Comparison of ENCODE assay signal across 8 cellular contexts in genomic region chr1:193059282-193060225, GRCh38. TPM values are rescaled to one million over a fixed set of nuclear protein-coding genes. Genes with fewer than 3 reads are reported as not detected.
DNase-seq lines count a peak whose midpoint lies in the region; TF ChIP-seq lines count a peak whose summit lies in the region.

TSS of gene RO60 (plus strand) at chr1:193059612. CDS start at chr1:193069055, 9,443 bp downstream.
A gene with protein sequence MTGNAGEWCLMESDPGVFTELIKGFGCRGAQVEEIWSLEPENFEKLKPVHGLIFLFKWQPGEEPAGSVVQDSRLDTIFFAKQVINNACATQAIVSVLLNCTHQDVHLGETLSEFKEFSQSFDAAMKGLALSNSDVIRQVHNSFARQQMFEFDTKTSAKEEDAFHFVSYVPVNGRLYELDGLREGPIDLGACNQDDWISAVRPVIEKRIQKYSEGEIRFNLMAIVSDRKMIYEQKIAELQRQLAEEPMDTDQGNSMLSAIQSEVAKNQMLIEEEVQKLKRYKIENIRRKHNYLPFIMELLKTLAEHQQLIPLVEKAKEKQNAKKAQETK (minus strand): TSS chr1:193059360. CDS start chr1:193059260, 100 bp downstream.

- H3K4me1 ChIP-seq in neuronal stem cell (ENCODE audit: control insufficient read depth in 2 of 2, insufficient read depth in 1 of 2, low read depth in 1 of 2, low read length in 2 of 2) = peaks cover 0 to 5% of the 10 kb centered on the region in 2 donors

- H2BK120ac ChIP-seq in neuronal stem cell (ENCODE audit: low read depth, low read length) = peak within 1 kb of the TSS; percentile 91

- peak within 1 kb of the TSS; percentile 95 for H2BK5ac ChIP-seq in neuronal stem cell (ENCODE audit: low read length)

- peaks cover 0 to 12% of the 10 kb centered on the region in 2 donors for H3K9me3 ChIP-seq in neuronal stem cell (replicated peaks in 1 of 2; ENCODE audit: control insufficient read depth in 2 of 2, insufficient read depth in 1 of 2, low read depth in 1 of 2, low read length in 2 of 2)

- H4K91ac ChIP-seq in neuronal stem cell (ENCODE audit: low read depth, low read length, poor library complexity) = peak within 1 kb of the TSS; percentile 95

- peak; percentile 95 for DNase-seq in GM03348 (ENCODE audit: low spot score)
- peak; percentile 92 for DNase-seq in HEK293T (ENCODE audit: extremely low spot score)
- peak; percentile 98 for DNase-seq in MV-4-11 (lab: John Stamatoyannopoulos, UW)
- DNase-seq in SK-MEL-5 (ENCODE audit: low read depth, low spot score) = peak; percentile 98
- DNase-seq in activated naive CD4-positive, alpha-beta T cell treated with Interleukin-2 at 50 U/mL for 16 hours = peak; percentile 94
- peak; percentile 97 for DNase-seq in foreskin melanocyte
- DNase-seq in neuronal stem cell (ENCODE audit: low spot score) = peak; percentile 94

- peak within 1 kb of the TSS; percentile 98 for H3K4me3 ChIP-seq in neuronal stem cell (ENCODE audit: low read length in 2 of 2)

- no peak within 1 kb of the TSS for H2BK12ac ChIP-seq in neuronal stem cell (ENCODE audit: low read length)

- H3K79me1 ChIP-seq in neuronal stem cell (ENCODE audit: low read depth, low read length) = peaks cover 4% of the 10 kb centered on the region

- POLR2A ChIA-PET in HEK293T (lab: Yijun Ruan, JAX) = interaction anchor here (0.6 to 3.6 kb wide), 14 partner anchors 11 to 251 kb away, joined by 3 to 40 read pairs (median 5); partner anchors contain the start of genes CDC73, GLRX2 and RGS2

- peak within 1 kb of the TSS; percentile 94 for H2AFZ ChIP-seq in neuronal stem cell (ENCODE audit: low read length)

- H3K9ac ChIP-seq in neuronal stem cell (ENCODE audit: low read depth, low read length, poor library complexity) = peak within 1 kb of the TSS; percentile 99

- TF ChIP-seq CTCF in subcutaneous adipose tissue (IDR thresholded peaks at IDR 0.05; ENCODE audit: low read depth) = no peak

- in situ Hi-C loops in SK-MEL-5 (cut with HindIII; ENCODE audit: low pct_unique_long_range_greater_than_20kb, low sequenced_read_pairs) = no loop called here

- H3K18ac ChIP-seq in neuronal stem cell (ENCODE audit: low read length) = peak within 1 kb of the TSS; percentile 100

- peaks cover 0 to 23% of the 10 kb centered on the region in 2 donors for H3K36me3 ChIP-seq in neuronal stem cell (replicated peaks in 1 of 2; ENCODE audit: control insufficient read depth in 2 of 2, insufficient read depth in 2 of 2, low read length in 2 of 2)

- H2BK15ac ChIP-seq in neuronal stem cell (ENCODE audit: low read length) = peak within 1 kb of the TSS; percentile 94

- H3K23ac ChIP-seq in neuronal stem cell (ENCODE audit: low read depth, low read length, poor library complexity) = peak within 1 kb of the TSS; percentile 99

- H3K27ac ChIP-seq in neuronal stem cell (replicated peaks; ENCODE audit: low read length) = peak within 1 kb of the TSS; percentile 99

- peak within 1 kb of the TSS; percentile 66 for H3K4ac ChIP-seq in neuronal stem cell (ENCODE audit: low read length)

- peak within 1 kb of the TSS; percentile 69 for H3K4me2 ChIP-seq in neuronal stem cell (ENCODE audit: insufficient read depth, low read length, poor library complexity, severe bottlenecking)

- H4K8ac ChIP-seq in neuronal stem cell (ENCODE audit: low read depth, low read length) = no peak within 1 kb of the TSS

- H3K27me3 ChIP-seq in neuronal stem cell (ENCODE audit: control insufficient read depth in 3 of 3, insufficient read depth in 3 of 3, low read depth in 1 of 3, low read length in 3 of 3) = no peaks in the 10 kb centered on the region

- no CpG with 5 or more reads among the region's 81 CpGs for WGBS in neuronal stem cell (ENCODE audit: extremely low coverage in 2 of 2, insufficient read length in 2 of 2, insufficient replicate concordance in 1 of 2), 2 donors

- peak within 1 kb of the TSS; percentile 75 for H2AK5ac ChIP-seq in neuronal stem cell (ENCODE audit: low read depth, low read length)

- H3K14ac ChIP-seq in neuronal stem cell (ENCODE audit: low read length) = peak within 1 kb of the TSS; percentile 89

- CTCF ChIA-PET in HEK293T (lab: Yijun Ruan, JAX) = interaction anchor here (0.6 to 1.1 kb wide), 3 partner anchors 11 to 306 kb away, joined by 4 to 11 read pairs (median 11); no protein-coding TSS in a partner anchor

TF ChIP-seq in HEK293T, 16 proteins besides CTCF, POLR2A, EP300 and RAD21:
- TF ChIP-seq HDGF (IDR thresholded peaks at IDR 0.05; ENCODE audit: borderline replicate concordance) (no peak), L3MBTL2 (conservative IDR thresholded peaks at IDR 0.05) (peak; percentile 93), CTBP1 (IDR thresholded peaks at IDR 0.05; ENCODE audit: borderline replicate concordance) (peak; percentile 51; the same call in 1 of the 2 replicates), FOXA1 (IDR thresholded peaks at IDR 0.05) (no peak), ELF4 (IDR thresholded peaks at IDR 0.05) (peak; percentile 41; the same call in 1 of the 2 replicates), FOXM1 (IDR thresholded peaks at IDR 0.05; ENCODE audit: borderline replicate concordance) (no peak), ZNF384 (IDR thresholded peaks at IDR 0.05) (no peak)
- TF ChIP-seq, protein P1, sequence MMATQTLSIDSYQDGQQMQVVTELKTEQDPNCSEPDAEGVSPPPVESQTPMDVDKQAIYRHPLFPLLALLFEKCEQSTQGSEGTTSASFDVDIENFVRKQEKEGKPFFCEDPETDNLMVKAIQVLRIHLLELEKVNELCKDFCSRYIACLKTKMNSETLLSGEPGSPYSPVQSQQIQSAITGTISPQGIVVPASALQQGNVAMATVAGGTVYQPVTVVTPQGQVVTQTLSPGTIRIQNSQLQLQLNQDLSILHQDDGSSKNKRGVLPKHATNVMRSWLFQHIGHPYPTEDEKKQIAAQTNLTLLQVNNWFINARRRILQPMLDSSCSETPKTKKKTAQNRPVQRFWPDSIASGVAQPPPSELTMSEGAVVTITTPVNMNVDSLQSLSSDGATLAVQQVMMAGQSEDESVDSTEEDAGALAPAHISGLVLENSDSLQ (IDR thresholded peaks at IDR 0.05) = peak; percentile 92

RNA-seq across cellular contexts. Expression of gene RO60, which starts in this region (rescaled TPM):
- 106 and 115 TPM in 2 replicates for total RNA-seq in SK-MEL-5 (2014; rRNA removed; shearing (Covaris generic))
- 22.5 and 35.6 TPM in 2 replicates for polyA plus RNA-seq in SK-MEL-5 (2015; cell fraction: cytosol; rRNA removed)
- 15.6 and 25.1 TPM in 2 replicates for polyA plus RNA-seq in SK-MEL-5 (2015; cell fraction: nucleus; rRNA removed)
- polyA plus RNA-seq in neuronal stem cell (2013, experiment 1 of 2) = 41.8 TPM
- 49.0 TPM for polyA plus RNA-seq in neuronal stem cell (2013, experiment 2 of 2)
- 100 to 1,000 TPM in 1 of 4 donors, 10 to 100 TPM in 3; 65.1 to 120 (median 92.4) TPM for total RNA-seq in subcutaneous adipose tissue

RNA-seq across cellular contexts. Expression of the second gene that starts in this region (rescaled TPM):
- 39.6 and 41.4 TPM in 2 replicates for total RNA-seq in SK-MEL-5 (2014; rRNA removed; shearing (Covaris generic))
- polyA plus RNA-seq in SK-MEL-5 (2015; cell fraction: cytosol; rRNA removed) = 58.7 and 60.9 TPM in 2 replicates
- 41.1 and 54.0 TPM in 2 replicates for polyA plus RNA-seq in SK-MEL-5 (2015; cell fraction: nucleus; rRNA removed)
- 24.5 TPM for polyA plus RNA-seq in neuronal stem cell (2013, experiment 1 of 2)
- polyA plus RNA-seq in neuronal stem cell (2013, experiment 2 of 2) = 24.7 TPM
- 10 to 100 TPM; 29.2 to 42.6 (median 34.0) TPM for total RNA-seq in subcutaneous adipose tissue

Comparison
In these comparisons a context has a peak if more than half of its experiments do, and no peak if none do; other contexts are left out.
1. Peak in every context shown above with its lines: DNase-seq, H3K4me3 ChIP-seq and H3K27ac ChIP-seq.